ENCODE assay signal across 22 cellular contexts in the genomic region with DNA sequence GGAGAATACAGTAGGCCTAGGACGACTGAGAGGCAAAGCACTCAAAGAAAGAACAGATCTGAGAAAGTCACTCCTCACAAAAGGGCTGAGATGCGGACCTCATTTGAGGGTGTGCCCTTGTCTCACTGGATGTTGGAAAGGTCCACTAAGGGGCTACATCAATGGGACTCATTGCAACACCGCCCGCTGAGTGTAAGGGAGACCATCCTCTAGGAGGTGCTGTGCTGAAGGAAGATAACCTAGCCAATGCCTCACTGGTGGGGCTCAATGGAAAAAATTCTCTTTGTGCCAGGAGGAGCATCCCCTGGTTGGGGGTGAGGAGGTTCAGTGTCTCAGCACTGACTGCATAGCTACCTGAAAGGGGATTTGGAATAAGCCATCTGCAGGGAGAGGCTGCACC.
DNase-seq lines count a peak whose midpoint lies in the region; ATAC-seq, FAIRE-seq and TF ChIP-seq lines count a peak whose summit lies in the region.
"Had no signal": no experiment of that assay in that cellular context is flagged by ENCODE, and none has a peak within 500 bp of the region (broad histone marks: within the 10 kb centered on the region; RNA-seq: fewer than 3 reads in every experiment).

No MANE protein-coding gene starts in this region.

- H3K79me2 ChIP-seq in GM23338 (replicated peaks; ENCODE audit: insufficient read depth), result no peaks in the 10 kb centered on the region

- H3K4me1 Mint-ChIP-seq in GM23338 (no peaks in the 10 kb centered on the region), endodermal cell (no peaks in the 10 kb centered on the region)

- peaks cover 10% of the 10 kb centered on the region; the same call in 2 of the 3 replicates for H3K36me3 Mint-ChIP-seq in GM23338 (ENCODE audit: low read depth)
- H3K36me3 Mint-ChIP-seq in endodermal cell (ENCODE audit: low read depth), result no peaks in the 10 kb centered on the region
- H3K36me3 Mint-ChIP-seq: CD4-positive, alpha-beta memory T cell had no signal

- ATAC-seq in GM23338, result no peak
- no peak for ATAC-seq in GM18502 (IDR thresholded peaks at IDR 0.05; ENCODE audit: poor library complexity, unreplicated experiment)
- ATAC-seq: A549, GM12878 had no signal

- TF ChIP-seq POLR2A in GM12891 (IDR thresholded peaks at IDR 0.05; ENCODE audit: low read depth, low read length), result no peak

- peak; percentile 12; the same call in 1 of the 2 replicates for TF ChIP-seq CTCF in 22Rv1 (IDR thresholded peaks at IDR 0.05)
- peak; percentile 31 to 54 for TF ChIP-seq CTCF in GM23338 (conservative IDR thresholded peaks at IDR 0.05; ENCODE audit: low read depth in 2 of 2)
- TF ChIP-seq CTCF in endodermal cell (conservative IDR thresholded peaks at IDR 0.05), result peak; percentile 16

- H3K27ac ChIP-seq in 22Rv1 (no peak overlapping the region), GM23338 (ENCODE audit: low read depth) (no peak overlapping the region), endodermal cell (ENCODE audit: low read depth, low read length) (no peak overlapping the region)
- H3K27ac ChIP-seq: A549; BLaER1 treated with 17β-estradiol and CSF1 and Interleukin-3, amounts not matched to agents 10 nM and 100 nM had no signal

- DNase-seq in GM23338 (ENCODE audit: low spot score) (peak; percentile 8), SK-MEL-5 (ENCODE audit: low read depth, low spot score) (peak; percentile 1), endodermal cell (peak; percentile 51), NCI-H1436 (lab: John Stamatoyannopoulos, UW) (no peak), GM12891 (ENCODE audit: insufficient read length, low spot score) (no peak), GOT3 (lab: John Stamatoyannopoulos, UW) (no peak)
- DNase-seq: 8988T; ACHN; AML-193; BE2C; Calu3; CD4-positive, alpha-beta memory T cell; COR-L47; DND-41; HCEC 1CT had no signal

- H3K4me3 ChIP-seq in GM23338 (no peak overlapping the region), endodermal cell (ENCODE audit: low read length) (no peak overlapping the region)
- H3K4me3 ChIP-seq: A549; BLaER1 treated with 17β-estradiol and CSF1 and Interleukin-3, amounts not matched to agents 10 nM and 100 nM; GM12878 had no signal

- H3K9ac ChIP-seq in endodermal cell (ENCODE audit: extremely low read depth, low read length, poor library complexity, severe bottlenecking), result no peak overlapping the region
- H3K9ac ChIP-seq: BLaER1 treated with 17β-estradiol and CSF1 and Interleukin-3, amounts not matched to agents 10 nM and 100 nM had no signal

- H3K4me3 Mint-ChIP-seq in GM23338, result no peak overlapping the region
- H3K4me3 Mint-ChIP-seq in endodermal cell, result no peak overlapping the region
- H3K4me3 Mint-ChIP-seq: CD4-positive, alpha-beta memory T cell had no signal

- no peaks in the 10 kb centered on the region for H3F3A ChIP-seq in GM23338 (replicated peaks; ENCODE audit: low read depth)

- WGBS in endodermal cell (ENCODE audit: insufficient coverage in 1 of 2, insufficient read length in 1 of 2), 2 experiments, result 96% methylated on average over 4 of the region's 4 CpGs; no CpG with 5 or more reads in 1 of the 2 experiments

- H3K27me3 ChIP-seq in GM23338 (ENCODE audit: insufficient read depth), result no peaks in the 10 kb centered on the region
- no peaks in the 10 kb centered on the region for H3K27me3 ChIP-seq in endodermal cell (ENCODE audit: control insufficient read depth, insufficient read depth, low read length, poor library complexity, severe bottlenecking)
- H3K27me3 ChIP-seq: BE2C; BLaER1 treated with 17β-estradiol and CSF1 and Interleukin-3, amounts not matched to agents 10 nM and 100 nM had no signal

- H3K9me3 Mint-ChIP-seq in GM23338 (peaks cover 11% of the 10 kb centered on the region; the same call in 2 of the 3 replicates), endodermal cell (peaks cover 3% of the 10 kb centered on the region)

- H3K36me3 ChIP-seq in GM23338 (ENCODE audit: insufficient read depth) (no peaks in the 10 kb centered on the region), endodermal cell (ENCODE audit: control insufficient read depth, insufficient read depth, low read length) (no peaks in the 10 kb centered on the region)
- H3K36me3 ChIP-seq: BE2C; BLaER1 treated with 17β-estradiol and CSF1 and Interleukin-3, amounts not matched to agents 10 nM and 100 nM had no signal

- H2AFZ ChIP-seq in GM23338, result no peak overlapping the region

- in situ Hi-C loops in SK-MEL-5 (cut with HindIII; ENCODE audit: low pct_unique_long_range_greater_than_20kb, low sequenced_read_pairs), result no loop called here

- no peak for FAIRE-seq in GM12891 (lab: Jason Lieb, UNC)
- FAIRE-seq: A549, G401.6, GM12878, H54 had no signal

- H3K27ac Mint-ChIP-seq in GM23338, result no peak overlapping the region
- no peak overlapping the region for H3K27ac Mint-ChIP-seq in endodermal cell
- H3K27ac Mint-ChIP-seq: CD4-positive, alpha-beta memory T cell had no signal

- no peaks in the 10 kb centered on the region for H4K20me1 ChIP-seq in GM23338 (replicated peaks; ENCODE audit: insufficient read depth)
- H4K20me1 ChIP-seq: BLaER1 treated with 17β-estradiol and CSF1 and Interleukin-3, amounts not matched to agents 10 nM and 100 nM had no signal

- H3K27me3 Mint-ChIP-seq in GM23338 (ENCODE audit: insufficient read depth, low read depth, poor library complexity) (no peaks in the 10 kb centered on the region), endodermal cell (ENCODE audit: insufficient read depth) (no peaks in the 10 kb centered on the region)
- H3K27me3 Mint-ChIP-seq: CD4-positive, alpha-beta memory T cell had no signal

- H3K9me3 ChIP-seq in endodermal cell (ENCODE audit: control insufficient read depth, low read length), result peaks cover 6% of the 10 kb centered on the region
- H3K9me3 ChIP-seq: A549, BE2C had no signal

- peaks cover 3% of the 10 kb centered on the region; the same call in 1 of the 2 replicates for H3K9me2 ChIP-seq in GM23338 (ENCODE audit: insufficient read depth)

- no peak overlapping the region for H3K4me2 ChIP-seq in GM23338
- H3K4me2 ChIP-seq: A549; BLaER1 treated with 17β-estradiol and CSF1 and Interleukin-3, amounts not matched to agents 10 nM and 100 nM had no signal

- no peaks in the 10 kb centered on the region for H3K4me1 ChIP-seq in GM23338 (ENCODE audit: insufficient read depth)
- no peaks in the 10 kb centered on the region for H3K4me1 ChIP-seq in endodermal cell (ENCODE audit: control insufficient read depth, insufficient read depth, low read length)
- H3K4me1 ChIP-seq: A549; BE2C; BLaER1 treated with 17β-estradiol and CSF1 and Interleukin-3, amounts not matched to agents 10 nM and 100 nM had no signal

TF ChIP-seq in GM23338, 12 proteins besides CTCF, POLR2A, EP300 and RAD21 (continues in another document):
- no peak for TF ChIP-seq ETS1 (IDR thresholded peaks at IDR 0.05)

TF ChIP-seq in GM12891, 5 proteins besides CTCF, POLR2A, EP300 and RAD21:
- TF ChIP-seq POU2F2 (IDR thresholded peaks at IDR 0.05; ENCODE audit: low read depth, low read length), result no peak
- TF ChIP-seq POLR2AphosphoS5 (IDR thresholded peaks at IDR 0.05; ENCODE audit: low read depth, low read length), result no peak
- no peak for TF ChIP-seq SPI1 (IDR thresholded peaks at IDR 0.05; ENCODE audit: low read depth, low read length)
- no peak for TF ChIP-seq PAX5 (IDR thresholded peaks at IDR 0.05; ENCODE audit: insufficient read depth, low read length, severe bottlenecking)
- TF ChIP-seq TAF1 (IDR thresholded peaks at IDR 0.05; ENCODE audit: low read depth, low read length), result no peak

Comparison
In these comparisons a context has a peak if more than half of its experiments do, and no peak if none do; other contexts are left out.
1. DNase-seq: peak in GM23338 (single experiment), SK-MEL-5 (single experiment) and endodermal cell (single experiment); none in NCI-H1436 (single experiment), GM12891 (single experiment) and GOT3 (single experiment).
2. Peak in every context shown above with its lines, with median percentiles within 50 percentile points of each other: CTCF ChIP-seq.